9 cellular contexts compared by ENCODE assay signal in genomic region chr7:142303650-142304049, GRCh38. TPM values are rescaled to one million over a fixed set of nuclear protein-coding genes. Genes with fewer than 3 reads are reported as not detected.
A peak's percentile ranks its signal among the peaks of the same experiment; 100 is the strongest.
DNase-seq lines count a peak whose midpoint lies in the region; ATAC-seq, FAIRE-seq and TF ChIP-seq lines count a peak whose summit lies in the region.
"Had no signal": no experiment of that assay in that cellular context is flagged by ENCODE, and none has a peak within 500 bp of the region (broad histone marks: within the 10 kb centered on the region; RNA-seq: fewer than 3 reads in every experiment).

No MANE protein-coding gene starts in this region.

- no peak overlapping the region for H3K9ac ChIP-seq in PC-3 (ENCODE audit: low read length)

- H3K4me1 ChIP-seq in CD4-positive, CD25-positive, alpha-beta regulatory T cell (ENCODE audit: control insufficient read depth, insufficient read depth, low read length, poor library complexity, severe bottlenecking) = no peaks in the 10 kb centered on the region
- H3K4me1 ChIP-seq in PC-3 (ENCODE audit: insufficient read depth, low read length) (no peaks in the 10 kb centered on the region), gastroesophageal sphincter (no peaks in the 10 kb centered on the region)

- H3K9me3 ChIP-seq in CD4-positive, CD25-positive, alpha-beta regulatory T cell (ENCODE audit: control insufficient read depth in 2 of 2, low read length in 2 of 2) = no peaks in the 10 kb centered on the region
- H3K9me3 ChIP-seq in PC-3 (ENCODE audit: low read length) = no peaks in the 10 kb centered on the region
- no peaks in the 10 kb centered on the region for H3K9me3 ChIP-seq in gastroesophageal sphincter

- H3K27ac ChIP-seq in CD4-positive, CD25-positive, alpha-beta regulatory T cell (ENCODE audit: insufficient read depth, low read length, poor library complexity, severe bottlenecking) = no peak overlapping the region
- no peak overlapping the region for H3K27ac ChIP-seq in PC-3 (ENCODE audit: low read length)
- no peak overlapping the region for H3K27ac ChIP-seq in gastroesophageal sphincter
- no peak overlapping the region for H3K27ac ChIP-seq in RWPE1

- no peak for TF ChIP-seq EP300 in gastroesophageal sphincter (IDR thresholded peaks at IDR 0.05)

- H3K9me3 Mint-ChIP-seq in CD4-positive, CD25-positive, alpha-beta regulatory T cell = peaks cover 0 to 2% (median 0%) of the 10 kb centered on the region in 7 donors
- no peaks in the 10 kb centered on the region for H3K9me3 Mint-ChIP-seq in glutamatergic neuron (ENCODE audit: unreplicated experiment)

- POLR2A ChIA-PET in PC-3 (lab: Charles Lee; ENCODE audit: unreplicated experiment) = no interaction called here
- POLR2A ChIA-PET in RWPE1 (lab: Yijun Ruan, JAX; ENCODE audit: low non-redundant PET) = no interaction called here

- BruUV-seq in PC-3 (replicated peaks; lab: Mats Ljungman, UMichigan) = no TSS peak

- ATAC-seq in CD4-positive, CD25-positive, alpha-beta regulatory T cell (ENCODE audit: low read depth in 2 of 2) = peak; percentile 40 to 63
- ATAC-seq in PC-3 (0 out of 2 replicates have a peak, but pooled peaks have one; percentile 51), gastroesophageal sphincter (no peak)

- H3K4me1 Mint-ChIP-seq in CD4-positive, CD25-positive, alpha-beta regulatory T cell = peaks cover 0 to 22% (median 9%) of the 10 kb centered on the region in 4 donors
- H3K4me1 Mint-ChIP-seq in glutamatergic neuron (ENCODE audit: low read depth, unreplicated experiment) = no peaks in the 10 kb centered on the region

- intact Hi-C loops in PC-3 (cut with micrococcal nuclease) = no loop called here

- TF ChIP-seq CTCF in PC-3 (conservative IDR thresholded peaks at IDR 0.05; ENCODE audit: low read depth, low read length) (peak; percentile 46), glutamatergic neuron (IDR thresholded peaks at IDR 0.05; ENCODE audit: partially characterized antibody, unreplicated experiment) (peak; percentile 58), gastroesophageal sphincter (IDR thresholded peaks at IDR 0.05) (no peak), RWPE1 (conservative IDR thresholded peaks at IDR 0.05; ENCODE audit: low read depth) (no peak)

- H3K27me3 ChIP-seq in CD4-positive, CD25-positive, alpha-beta regulatory T cell (ENCODE audit: control insufficient read depth, insufficient read depth, low read length) = peaks cover 1% of the 10 kb centered on the region
- H3K27me3 ChIP-seq in PC-3 (ENCODE audit: low read length) = peaks cover 74% of the 10 kb centered on the region
- H3K27me3 ChIP-seq in gastroesophageal sphincter = peaks cover 11% of the 10 kb centered on the region

- peak; percentile 33 for FAIRE-seq in GM19239 (lab: Jason Lieb, UNC)

- no peaks in the 10 kb centered on the region for H3K36me3 Mint-ChIP-seq in CD4-positive, CD25-positive, alpha-beta regulatory T cell
- no peaks in the 10 kb centered on the region for H3K36me3 Mint-ChIP-seq in glutamatergic neuron (ENCODE audit: unreplicated experiment)

- H3K4me3 ChIP-seq in CD4-positive, CD25-positive, alpha-beta regulatory T cell (ENCODE audit: low read depth, low read length) = no peak overlapping the region
- H3K4me3 ChIP-seq in PC-3 (ENCODE audit: low read length) (no peak overlapping the region), gastroesophageal sphincter (no peak overlapping the region)

- no peaks in the 10 kb centered on the region for H3K79me2 ChIP-seq in PC-3 (ENCODE audit: low read length)

- no peak overlapping the region for H2AFZ ChIP-seq in PC-3 (ENCODE audit: low read length)

- H3K36me3 ChIP-seq in CD4-positive, CD25-positive, alpha-beta regulatory T cell (ENCODE audit: control insufficient read depth, insufficient read depth, low read length) = no peaks in the 10 kb centered on the region
- no peaks in the 10 kb centered on the region for H3K36me3 ChIP-seq in PC-3 (ENCODE audit: low read depth, low read length)
- no peaks in the 10 kb centered on the region for H3K36me3 ChIP-seq in gastroesophageal sphincter

- TF ChIP-seq POLR2A in gastroesophageal sphincter (IDR thresholded peaks at IDR 0.05) = no peak

- H3K4me3 Mint-ChIP-seq in CD4-positive, CD25-positive, alpha-beta regulatory T cell = peak overlapping the region in 1 of 4 donors; percentile 70
- H3K4me3 Mint-ChIP-seq in glutamatergic neuron (ENCODE audit: unreplicated experiment) = no peak overlapping the region

- no peaks in the 10 kb centered on the region for H3K9me2 ChIP-seq in PC-3 (replicated peaks; ENCODE audit: low read length)

- peaks cover 4% of the 10 kb centered on the region for H3K27me3 Mint-ChIP-seq in CD4-positive, CD25-positive, alpha-beta regulatory T cell
- peaks cover 2% of the 10 kb centered on the region for H3K27me3 Mint-ChIP-seq in glutamatergic neuron (ENCODE audit: unreplicated experiment)

- no peak overlapping the region for H3K4me2 ChIP-seq in PC-3 (ENCODE audit: low read length)

- no peaks in the 10 kb centered on the region for H4K20me1 ChIP-seq in PC-3 (ENCODE audit: low read length)

- WGBS in gastroesophageal sphincter (ENCODE audit: low coverage in 1 of 2), 2 donors = 0 to 30% methylated on average over 1 to 2 of the region's 2 CpGs

- CTCF ChIA-PET in PC-3 (lab: Charles Lee) = no interaction called here
- CTCF ChIA-PET in RWPE1 (lab: Yijun Ruan, JAX) = interaction anchor here (1.1 kb wide), 1 partner anchor 328 kb away, joined by 6 read pairs; no protein-coding TSS in a partner anchor

- peak in 2 of 3 donors; percentile 45 to 49 for DNase-seq in CD4-positive, CD25-positive, alpha-beta regulatory T cell
- DNase-seq in GM19239 (ENCODE audit: insufficient read length, low spot score) = peak; percentile 8
- peak; percentile 37 for DNase-seq in PC-3
- no peak for DNase-seq in glutamatergic neuron
- no peak for DNase-seq in RWPE1 (ENCODE audit: low spot score)
- DNase-seq in NCI-H2107 treated with DMSO at 0.1 percent for 48 hours (lab: John Stamatoyannopoulos, UW; ENCODE audit: unreplicated experiment) = no peak
- no peak for DNase-seq in activated effector memory CD4-positive, alpha-beta T cell treated with anti-CD3 and anti-CD28 coated beads, Interleukin-2, amount 50 U/mL, for 16 hours

- no peaks in the 10 kb centered on the region for H3F3A ChIP-seq in PC-3 (ENCODE audit: low read length, unreplicated experiment)

- H3K27ac Mint-ChIP-seq in CD4-positive, CD25-positive, alpha-beta regulatory T cell = peak overlapping the region in 1 of 3 donors; percentile 1
- H3K27ac Mint-ChIP-seq in glutamatergic neuron (ENCODE audit: unreplicated experiment) = no peak overlapping the region

RNA-seq across cellular contexts. Expression of gene PRSS58, which starts 45.8 kb away (rescaled TPM):
- not detected for total RNA-seq in CD4-positive, CD25-positive, alpha-beta regulatory T cell
- polyA plus RNA-seq in CD4-positive, CD25-positive, alpha-beta regulatory T cell = under 1 TPM in 1 of 4 donors, not detected in 3; 0.21 TPM
- not detected in 2 replicates for total RNA-seq in PC-3 (2014; rRNA removed)
- total RNA-seq in glutamatergic neuron (ENCODE audit: unreplicated experiment) = not detected
- not detected for total RNA-seq in gastroesophageal sphincter
- total RNA-seq: fibroblast of lung had no signal
- polyA plus RNA-seq: fibroblast of lung had no signal

Comparison
In these comparisons a context has a peak if more than half of its experiments do, and no peak if none do; other contexts are left out.
1. DNase-seq: peak in CD4-positive, CD25-positive, alpha-beta regulatory T cell (2 of 3), GM19239 (single experiment) and PC-3 (single experiment); none in glutamatergic neuron (single experiment), RWPE1 (single experiment), NCI-H2107 treated with DMSO at 0.1 percent for 48 hours (single experiment) and activated effector memory CD4-positive, alpha-beta T cell treated with anti-CD3 and anti-CD28 coated beads, Interleukin-2, amount 50 U/mL, for 16 hours (single experiment).
2. CTCF ChIP-seq: peak in PC-3 (single experiment) and glutamatergic neuron (single experiment); none in gastroesophageal sphincter (0 of 4) and RWPE1 (single experiment).